In the genomic region with DNA sequence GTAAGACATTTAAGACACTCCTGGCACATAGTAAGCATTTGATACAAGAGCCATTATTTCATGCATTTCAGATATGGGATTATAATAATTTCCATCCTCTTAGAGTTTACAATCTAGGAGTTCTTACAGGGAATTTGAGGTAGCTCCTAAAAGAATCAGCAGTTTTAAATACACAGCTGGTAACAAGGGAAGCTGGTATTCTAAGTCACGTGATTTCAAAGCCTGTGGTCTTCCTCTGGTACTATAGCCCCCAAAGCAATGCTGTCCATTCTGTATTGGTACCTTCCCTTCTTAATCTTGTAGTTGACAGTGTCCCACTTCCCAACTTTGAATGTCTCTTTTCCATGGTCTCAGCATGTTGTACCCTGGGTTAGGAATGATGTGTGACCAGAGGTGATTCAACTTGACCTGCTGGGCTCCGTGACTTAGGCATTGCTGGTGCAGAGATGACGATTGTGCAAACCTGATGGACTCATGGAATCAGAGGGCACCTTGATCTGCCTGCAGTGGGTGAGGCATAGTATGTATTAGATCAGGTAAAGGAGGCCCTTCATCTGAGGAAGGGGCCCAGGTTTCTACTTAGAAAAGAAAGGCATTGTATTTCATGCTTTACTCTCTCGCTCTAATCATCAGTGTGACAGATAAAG, we compare ENCODE assay signal across 18 cellular contexts.
A peak's percentile ranks its signal among the peaks of the same experiment; 100 is the strongest.
DNase-seq lines count a peak whose midpoint lies in the region; ATAC-seq, FAIRE-seq and TF ChIP-seq lines count a peak whose summit lies in the region.
"Had no signal": no experiment of that assay in that cellular context is flagged by ENCODE, and none has a peak within 500 bp of the region (broad histone marks: within the 10 kb centered on the region; RNA-seq: fewer than 3 reads in every experiment).

No MANE protein-coding gene starts in this region.

- DNase-seq in right atrium auricular region (ENCODE audit: low spot score) (no peak), left cardiac atrium (no peak), HepG2 (ENCODE audit: low spot score) (no peak), uterus (no peak), H7 (no peak), GM19240 (ENCODE audit: insufficient read length, low spot score) (no peak)
- DNase-seq: activated CD4-positive, alpha-beta T cell treated with anti-CD3 and anti-CD28 coated beads, Interleukin-2, amount 50 U/mL, for 48 hours; activated effector memory CD4-positive, alpha-beta T cell treated with Interleukin-2 at 50 U/mL for 16 hours; dermis blood vessel endothelial cell; DMS53; NCI-H187 treated with DMSO at 0.1 percent for 48 hours; PC-3; stimulated activated CD4-positive, alpha-beta T cell treated with anti-CD3 and anti-CD28 coated beads, Interleukin-4, amount 100 ng/mL, for 1 hour; stimulated activated CD8-positive, alpha-beta memory T cell treated with anti-CD3 and anti-CD28 coated beads, Interleukin-4, amount 100 ng/mL, for 48 hours; thyroid gland had no signal

- H3K4me3 ChIP-seq in right atrium auricular region, result no peak overlapping the region
- H3K4me3 ChIP-seq in HepG2 (replicated peaks in 1 of 3; ENCODE audit: insufficient read depth in 1 of 3, low read depth in 2 of 3, low read length in 3 of 3), result no peak overlapping the region
- H3K4me3 ChIP-seq in uterus, result no peak overlapping the region
- no peak overlapping the region for H3K4me3 ChIP-seq in H7 (ENCODE audit: insufficient read depth, low read depth, low read length)
- H3K4me3 ChIP-seq: thyroid gland had no signal

- peak overlapping the region; percentile 66 for H3K4me3 Mint-ChIP-seq in activated T-helper 17 cell treated with anti-CD3 and anti-CD28 coated beads, Interleukin-2, amount 50 U/mL, for 72 hours

- ATAC-seq in left cardiac atrium (no peak), HepG2 (peak; percentile 39; the same call in 2 of the 3 replicates), HG02852 (IDR thresholded peaks at IDR 0.05; ENCODE audit: unreplicated experiment) (no peak)
- no peak for ATAC-seq in activated T-helper 17 cell treated with anti-CD3 and anti-CD28 coated beads, Interleukin-2, amount 50 U/mL, for 72 hours (replicated peaks)
- ATAC-seq: PC-3 had no signal

- peak overlapping the region; percentile 64 for H3K27ac Mint-ChIP-seq in activated T-helper 17 cell treated with anti-CD3 and anti-CD28 coated beads, Interleukin-2, amount 50 U/mL, for 72 hours

- peaks cover 0 to 62% of the 10 kb centered on the region in 2 donors for H3K4me1 ChIP-seq in right atrium auricular region
- peaks cover 8% of the 10 kb centered on the region; the same call in 1 of the 2 replicates for H3K4me1 ChIP-seq in HepG2 (ENCODE audit: insufficient read depth, low read length)
- H3K4me1 ChIP-seq in uterus, result peaks cover 5 to 19% of the 10 kb centered on the region in 2 donors

- no peaks in the 10 kb centered on the region for H3K27me3 Mint-ChIP-seq in activated T-helper 17 cell treated with anti-CD3 and anti-CD28 coated beads, Interleukin-2, amount 50 U/mL, for 72 hours

- H3K9me3 Mint-ChIP-seq in activated T-helper 17 cell treated with anti-CD3 and anti-CD28 coated beads, Interleukin-2, amount 50 U/mL, for 72 hours, result no peaks in the 10 kb centered on the region

- in situ Hi-C loops in HepG2 (cut with HindIII; ENCODE audit: extremely low pct_ligation_motif_present, low pct_unique_long_range_greater_than_20kb), result no loop called here

- H3K27me3 ChIP-seq in right atrium auricular region, result no peaks in the 10 kb centered on the region
- no peaks in the 10 kb centered on the region; a peak in 1 of 5 replicates for H3K27me3 ChIP-seq in HepG2 (ENCODE audit: control insufficient read depth in 1 of 2, insufficient read depth in 2 of 2, low read length in 2 of 2)
- H3K27me3 ChIP-seq in uterus, result no peaks in the 10 kb centered on the region
- no peaks in the 10 kb centered on the region for H3K27me3 ChIP-seq in H7 (ENCODE audit: control insufficient read depth, insufficient read depth, low read length)
- H3K27me3 ChIP-seq: thyroid gland had no signal

- WGBS in HepG2 (ENCODE audit: low lambda C conversion rate), result 66% methylated on average over 4 of the region's 4 CpGs

- no peak overlapping the region for H3K9ac ChIP-seq in HepG2 (ENCODE audit: insufficient read depth, low read depth, low read length)

- H3K27ac ChIP-seq in right atrium auricular region (peak overlapping the region; percentile 76 to 85), HepG2 (ENCODE audit: extremely low read length, insufficient read depth, low read length) (no peak overlapping the region), uterus (peak overlapping the region; percentile 75 to 86)

- CTCF ChIA-PET in HepG2 (lab: Yijun Ruan, JAX; ENCODE audit: low intra/inter-chr PET ratio, low total read pairs), result interaction anchor here (2.3 kb wide), 1 partner anchor 172 kb away, joined by 7 read pairs; no protein-coding TSS in a partner anchor

- TF ChIP-seq RAD21 in HepG2 (CRISPR knock-in tag; IDR thresholded peaks at IDR 0.05), result no peak

- no peak for TF ChIP-seq EP300 in HepG2 (IDR thresholded peaks at IDR 0.05; ENCODE audit: low read depth in 2 of 2, low read length in 2 of 2)
- TF ChIP-seq EP300 in HepG2 (CRISPR knock-in tag; IDR thresholded peaks at IDR 0.05; ENCODE audit: borderline replicate concordance), result no peak

- intact Hi-C loops in left cardiac atrium (cut with DNase I), result loop anchor here in 1 of 2 donors (10.0 kb wide), 1 partner anchor 168 kb away; no protein-coding TSS in a partner anchor
- intact Hi-C loops in HepG2 (cut with micrococcal nuclease; ENCODE audit: unreplicated experiment), result loop anchor here (5.0 kb wide), 1 partner anchor 171 kb away; no protein-coding TSS in a partner anchor
- intact Hi-C loops in uterus (cut with DNase I; ENCODE audit: low total_unique reads), result no loop called here

- H3K36me3 ChIP-seq in right atrium auricular region, result no peaks in the 10 kb centered on the region
- H3K36me3 ChIP-seq in HepG2 (replicated peaks in 1 of 2; ENCODE audit: control insufficient read depth in 1 of 2, insufficient read depth in 2 of 2, low read length in 2 of 2), result no peaks in the 10 kb centered on the region; a peak in 1 of 5 replicates
- no peaks in the 10 kb centered on the region for H3K36me3 ChIP-seq in uterus
- no peaks in the 10 kb centered on the region for H3K36me3 ChIP-seq in H7 (replicated peaks; ENCODE audit: control insufficient read depth, insufficient read depth, low read length)
- H3K36me3 ChIP-seq: thyroid gland had no signal

- H3K36me3 Mint-ChIP-seq in activated T-helper 17 cell treated with anti-CD3 and anti-CD28 coated beads, Interleukin-2, amount 50 U/mL, for 72 hours (ENCODE audit: low read depth), result no peaks in the 10 kb centered on the region

- TF ChIP-seq CTCF in right atrium auricular region (IDR thresholded peaks at IDR 0.05), result no peak
- no peak for TF ChIP-seq CTCF in HepG2 (CRISPR knock-in tag; IDR thresholded peaks at IDR 0.05)
- TF ChIP-seq CTCF in uterus (IDR thresholded peaks at IDR 0.05), result no peak

- H3K79me2 ChIP-seq in HepG2 (ENCODE audit: insufficient read depth, low read length), result peaks cover 3% of the 10 kb centered on the region

- H4K20me1 ChIP-seq in HepG2 (ENCODE audit: insufficient read depth, low read length), result 0 out of 2 replicates have a peak, but pooled peaks cover 3% of the 10 kb centered on the region

- H2AFZ ChIP-seq in HepG2 (ENCODE audit: low read length), result no peak overlapping the region

- no TSS peak for BruUV-seq in HepG2 (replicated peaks; lab: Mats Ljungman, UMichigan)

- H3K9me3 ChIP-seq in right atrium auricular region, result no peaks in the 10 kb centered on the region
- H3K9me3 ChIP-seq in HepG2 (ENCODE audit: low read length), result no peaks in the 10 kb centered on the region
- no peaks in the 10 kb centered on the region for H3K9me3 ChIP-seq in uterus
- H3K9me3 ChIP-seq: thyroid gland had no signal

- no peak overlapping the region for H3K4me2 ChIP-seq in HepG2 (ENCODE audit: low read depth, low read length)

- FAIRE-seq in HepG2 (lab: Jason Lieb, UNC), result no peak
- FAIRE-seq: astrocyte had no signal

- no peak for TF ChIP-seq POLR2A in HepG2 (IDR thresholded peaks at IDR 0.05; ENCODE audit: insufficient read depth in 1 of 2, low read depth in 2 of 2, low read length in 2 of 2)
- no peak for TF ChIP-seq POLR2A in uterus (IDR thresholded peaks at IDR 0.05)

- POLR2A ChIA-PET in HepG2 (lab: Yijun Ruan, JAX), result no interaction called here

- peaks cover 52% of the 10 kb centered on the region for H3K4me1 Mint-ChIP-seq in activated T-helper 17 cell treated with anti-CD3 and anti-CD28 coated beads, Interleukin-2, amount 50 U/mL, for 72 hours

TF ChIP-seq in HepG2, 621 proteins besides CTCF, POLR2A, EP300 and RAD21:
- no peak for TF ChIP-seq ZNF746 (CRISPR knock-in tag; IDR thresholded peaks at IDR 0.05)
- peak; percentile 35; the same call in 1 of the 2 replicates for TF ChIP-seq CEBPB (IDR thresholded peaks at IDR 0.05; ENCODE audit: borderline replicate concordance, low read depth, low read length)
